In genomic region chr7:149209518-149210269, GRCh38 we compare ENCODE assay signal across 9 cellular contexts. TPM values are rescaled to one million over a fixed set of nuclear protein-coding genes. Genes with fewer than 3 reads are reported as not detected.
A peak's percentile ranks its signal among the peaks of the same experiment; 100 is the strongest.
DNase-seq lines count a peak whose midpoint lies in the region; ATAC-seq, FAIRE-seq and TF ChIP-seq lines count a peak whose summit lies in the region.
"Had no signal": no experiment of that assay in that cellular context is flagged by ENCODE, and none has a peak within 500 bp of the region (broad histone marks: within the 10 kb centered on the region; RNA-seq: fewer than 3 reads in every experiment).

No MANE protein-coding gene starts in this region.

- no peak overlapping the region for H4K8ac ChIP-seq in trophoblast cell (ENCODE audit: low read depth, low read length)

- no peak overlapping the region for H3K4me3 ChIP-seq in endothelial cell of umbilical vein (replicated peaks in 1 of 3; ENCODE audit: insufficient read depth in 1 of 3, low read depth in 1 of 3, low read length in 3 of 3)
- H3K4me3 ChIP-seq in trophoblast cell (ENCODE audit: low read depth, low read length) = no peak overlapping the region
- H3K4me3 ChIP-seq in vagina = no peak overlapping the region
- H3K4me3 ChIP-seq: thoracic aorta had no signal

- H2BK5ac ChIP-seq in trophoblast cell (ENCODE audit: low read depth, low read length, poor library complexity) = no peak overlapping the region

- DNase-seq in AG20443 (ENCODE audit: low spot score) = peak; percentile 68
- peak; percentile 57 for DNase-seq in GM19239 (ENCODE audit: insufficient read length, low spot score)
- DNase-seq in NCI-H1694 (lab: John Stamatoyannopoulos, UW) = peak; percentile 33
- DNase-seq in activated CD4-positive, alpha-beta memory T cell treated with anti-CD3 and anti-CD28 coated beads, Interleukin-2, amount 10 ng/mL, durations not matched to agents 7 days and 5 days = peak; percentile 90
- DNase-seq in endothelial cell of umbilical vein (ENCODE audit: low read depth, low spot score) = peak; percentile 59
- peak; percentile 59 to 74 for DNase-seq in trophoblast cell
- no peak for DNase-seq in vagina (ENCODE audit: extremely low spot score in 2 of 2)

- peaks cover 60% of the 10 kb centered on the region for H3K4me1 Mint-ChIP-seq in activated CD4-positive, alpha-beta memory T cell treated with anti-CD3 and anti-CD28 coated beads, Interleukin-2, amount 10 ng/mL, durations not matched to agents 7 days and 5 days

- H2AK5ac ChIP-seq in trophoblast cell (ENCODE audit: low read length) = no peak overlapping the region

- no peak overlapping the region for H3K4ac ChIP-seq in trophoblast cell (ENCODE audit: low read depth, low read length)

- peak overlapping the region; percentile 28 for H3K4me3 Mint-ChIP-seq in activated CD4-positive, alpha-beta memory T cell treated with anti-CD3 and anti-CD28 coated beads, Interleukin-2, amount 10 ng/mL, durations not matched to agents 7 days and 5 days

- no peak overlapping the region for H3K9ac ChIP-seq in endothelial cell of umbilical vein (replicated peaks; ENCODE audit: extremely low read depth, insufficient read depth, low read length)
- H3K9ac ChIP-seq in trophoblast cell (ENCODE audit: low read length) = no peak overlapping the region

- H3K4me1 ChIP-seq in endothelial cell of umbilical vein (ENCODE audit: control insufficient read depth, extremely low read depth, insufficient read depth, low read length) = peaks cover 4% of the 10 kb centered on the region
- peaks cover 10 to 16% of the 10 kb centered on the region in 2 experiments for H3K4me1 ChIP-seq in trophoblast cell (ENCODE audit: control insufficient read depth in 1 of 2, insufficient read depth in 2 of 2, low read length in 2 of 2)
- H3K4me1 ChIP-seq in vagina = no peaks in the 10 kb centered on the region

- peak; percentile 73 to 82 for TF ChIP-seq CTCF in endothelial cell of umbilical vein (IDR thresholded peaks at IDR 0.05; ENCODE audit: extremely low read depth in 1 of 2, insufficient read depth in 1 of 2, low read depth in 1 of 2, low read length in 2 of 2)
- no peak for TF ChIP-seq CTCF in vagina (IDR thresholded peaks at IDR 0.05)

- TF ChIP-seq POLR2A in endothelial cell of umbilical vein (IDR thresholded peaks at IDR 0.05; ENCODE audit: low read depth, low read length) (no peak), vagina (IDR thresholded peaks at IDR 0.05) (no peak)

- H4K20me1 ChIP-seq in endothelial cell of umbilical vein (replicated peaks; ENCODE audit: control insufficient read depth, extremely low read depth, insufficient read depth, low read length) = no peaks in the 10 kb centered on the region

- POLR2A ChIA-PET in activated CD4-positive, alpha-beta memory T cell treated with anti-CD3 and anti-CD28 coated beads, Interleukin-2, amount 10 ng/mL, durations not matched to agents 7 days and 5 days (lab: Charles Lee) = interaction anchor here (0.6 to 3.6 kb wide), 6 partner anchors 14 to 222 kb away, joined by 3 to 33 read pairs (median 4); partner anchors contain the start of genes ZNF282, ZNF398 and ZNF783
- POLR2A ChIA-PET in endothelial cell of umbilical vein (lab: Charles Lee) = no interaction called here

- H3K4me2 ChIP-seq in endothelial cell of umbilical vein (ENCODE audit: insufficient read depth, low read length) (no peak overlapping the region), trophoblast cell (ENCODE audit: low read length) (no peak overlapping the region)

- no peak overlapping the region for H2BK12ac ChIP-seq in trophoblast cell (ENCODE audit: low read length)

- no peaks in the 10 kb centered on the region for H3K9me1 ChIP-seq in endothelial cell of umbilical vein (replicated peaks; ENCODE audit: control insufficient read depth, extremely low read depth, insufficient read depth, low read length)

- H3K36me3 ChIP-seq in endothelial cell of umbilical vein (ENCODE audit: control insufficient read depth in 2 of 2, extremely low read depth in 1 of 2, insufficient read depth in 2 of 2, low read length in 2 of 2) = peaks cover 15 to 62% of the 10 kb centered on the region in 2 experiments
- H3K36me3 ChIP-seq in trophoblast cell (ENCODE audit: control insufficient read depth in 1 of 2, insufficient read depth in 2 of 2, low read length in 2 of 2) = peaks cover 43 to 57% of the 10 kb centered on the region in 2 experiments
- H3K36me3 ChIP-seq in vagina = peaks cover 0 to 69% of the 10 kb centered on the region in 2 donors

- dilution Hi-C loops in endothelial cell of umbilical vein (cut with MboI; ENCODE audit: extremely low pct_ligation_motif_present, low sequenced_read_pairs) = no loop called here

- peaks cover under 1% of the 10 kb centered on the region for H3K79me2 ChIP-seq in endothelial cell of umbilical vein (ENCODE audit: control insufficient read depth, insufficient read depth, low read length)
- H3K79me2 ChIP-seq in trophoblast cell (ENCODE audit: control insufficient read depth, insufficient read depth, low read length, poor library complexity) = no peaks in the 10 kb centered on the region

- H2BK120ac ChIP-seq in trophoblast cell (ENCODE audit: insufficient read depth, low read length, poor library complexity) = no peak overlapping the region

- H3K18ac ChIP-seq in trophoblast cell (ENCODE audit: low read length) = no peak overlapping the region

- H2AFZ ChIP-seq in endothelial cell of umbilical vein (ENCODE audit: low read depth, low read length) (no peak overlapping the region), trophoblast cell (ENCODE audit: insufficient read depth, low read length, poor library complexity) (no peak overlapping the region)

- no CpG with 5 or more reads among the region's 7 CpGs for WGBS in trophoblast cell (ENCODE audit: extremely low coverage, insufficient coverage, insufficient read length)

- H3K27ac ChIP-seq in endothelial cell of umbilical vein (ENCODE audit: insufficient read depth, low read depth, low read length) (peak overlapping the region; percentile 28), trophoblast cell (ENCODE audit: low read depth, low read length) (no peak overlapping the region), vagina (no peak overlapping the region)
- H3K27ac ChIP-seq: thoracic aorta had no signal

- BruUV-seq in endothelial cell of umbilical vein (replicated peaks; lab: Mats Ljungman, UMichigan) = no TSS peak

- no peak overlapping the region for H4K12ac ChIP-seq in trophoblast cell (ENCODE audit: low read depth, low read length)

- H3K27me3 ChIP-seq in endothelial cell of umbilical vein (ENCODE audit: control insufficient read depth in 2 of 2, insufficient read depth in 2 of 2, low read length in 2 of 2) (no peaks in the 10 kb centered on the region), trophoblast cell (ENCODE audit: insufficient read depth, low read length) (no peaks in the 10 kb centered on the region), vagina (no peaks in the 10 kb centered on the region)

- no peaks in the 10 kb centered on the region for H3K27me3 Mint-ChIP-seq in activated CD4-positive, alpha-beta memory T cell treated with anti-CD3 and anti-CD28 coated beads, Interleukin-2, amount 10 ng/mL, durations not matched to agents 7 days and 5 days

- H3K27ac Mint-ChIP-seq in activated CD4-positive, alpha-beta memory T cell treated with anti-CD3 and anti-CD28 coated beads, Interleukin-2, amount 10 ng/mL, durations not matched to agents 7 days and 5 days = peak overlapping the region; percentile 83

- intact Hi-C loops in endothelial cell of umbilical vein (cut with micrococcal nuclease) = loop anchor here (1.0 kb wide), 2 partner anchors 30 to 288 kb away; partner anchors contain the start of genes ZNF212 and ZNF746
- intact Hi-C loops in vagina (cut with DNase I) = no loop called here

- CTCF ChIA-PET in activated CD4-positive, alpha-beta memory T cell treated with anti-CD3 and anti-CD28 coated beads, Interleukin-2, amount 10 ng/mL, durations not matched to agents 7 days and 5 days (lab: Charles Lee) = interaction anchor here (0.7 to 3.1 kb wide), 8 partner anchors 10 to 75 kb away, joined by 3 to 16 read pairs (median 4); partner anchors contain the start of genes ZNF282 and ZNF783
- CTCF ChIA-PET in endothelial cell of umbilical vein (lab: Charles Lee) = interaction anchor here (1.0 to 5.6 kb wide), 2 partner anchors 14 to 62 kb away, joined by 4 to 21 read pairs; partner anchors contain the start of genes ZNF282 and ZNF398

- H4K91ac ChIP-seq in trophoblast cell (ENCODE audit: low read depth, low read length) = no peak overlapping the region

- H3K36me3 Mint-ChIP-seq in activated CD4-positive, alpha-beta memory T cell treated with anti-CD3 and anti-CD28 coated beads, Interleukin-2, amount 10 ng/mL, durations not matched to agents 7 days and 5 days (ENCODE audit: low read depth) = peaks cover 80% of the 10 kb centered on the region

- no peak overlapping the region for H3K23ac ChIP-seq in trophoblast cell (ENCODE audit: low read length)

- no peak overlapping the region for H3K14ac ChIP-seq in trophoblast cell (ENCODE audit: low read length)

- peaks cover 7% of the 10 kb centered on the region for H3K79me1 ChIP-seq in trophoblast cell (ENCODE audit: low read length)

- peaks cover 4% of the 10 kb centered on the region for H3K9me3 Mint-ChIP-seq in activated CD4-positive, alpha-beta memory T cell treated with anti-CD3 and anti-CD28 coated beads, Interleukin-2, amount 10 ng/mL, durations not matched to agents 7 days and 5 days

- H3K9me3 ChIP-seq in endothelial cell of umbilical vein (replicated peaks; ENCODE audit: control insufficient read depth, insufficient read depth, low read length) = no peaks in the 10 kb centered on the region
- no peaks in the 10 kb centered on the region for H3K9me3 ChIP-seq in trophoblast cell (ENCODE audit: insufficient read depth, low read depth, low read length)
- H3K9me3 ChIP-seq in vagina = no peaks in the 10 kb centered on the region
- H3K9me3 ChIP-seq: thoracic aorta had no signal

- peak; percentile 68 for FAIRE-seq in GM19239 (lab: Jason Lieb, UNC)
- peak; percentile 98 for FAIRE-seq in endothelial cell of umbilical vein (lab: Jason Lieb, UNC)

- ATAC-seq in HG02840 (IDR thresholded peaks at IDR 0.05; ENCODE audit: low FRiP score, unreplicated experiment) = no peak

RNA-seq across cellular contexts. Expression of gene ZNF282, which starts 14.3 kb away (rescaled TPM):
- 10 to 100 TPM; 66.1 to 66.6 TPM for total RNA-seq in activated CD4-positive, alpha-beta memory T cell treated with anti-CD3 and anti-CD28 coated beads, Interleukin-2, amount 10 ng/mL, durations not matched to agents 7 days and 5 days
- 34.4 and 36.0 TPM in 2 replicates for total RNA-seq in endothelial cell of umbilical vein
- 20.0 and 33.2 TPM in 2 replicates for polyA plus RNA-seq in endothelial cell of umbilical vein
- 13.8 and 16.2 TPM in 2 replicates for polyA plus RNA-seq in endothelial cell of umbilical vein (2011; cell fraction: cytosol; rRNA removed)
- polyA plus RNA-seq in endothelial cell of umbilical vein (2011; cell fraction: nucleus; rRNA removed) = 21.3 and 51.7 TPM in 2 replicates
- polyA plus RNA-seq in endothelial cell of umbilical vein (2012) = 15.4 and 18.4 TPM in 2 replicates
- polyA minus RNA-seq in endothelial cell of umbilical vein = 19.4 and 24.3 TPM in 2 replicates
- 23.5 TPM for polyA minus RNA-seq in endothelial cell of umbilical vein (2011; cell fraction: cytosol; rRNA and poly(A)+ RNA removed)
- polyA minus RNA-seq in endothelial cell of umbilical vein (2011; cell fraction: nucleus; rRNA and poly(A)+ RNA removed) = 30.1 and 34.7 TPM in 2 replicates
- 11.3 and 11.5 TPM in 2 replicates for polyA plus RNA-seq in trophoblast cell (2013)
- 17.9 TPM for total RNA-seq in vagina

RNA-seq across cellular contexts. Expression of gene ZNF212, which starts 29.8 kb away (rescaled TPM):
- total RNA-seq in activated CD4-positive, alpha-beta memory T cell treated with anti-CD3 and anti-CD28 coated beads, Interleukin-2, amount 10 ng/mL, durations not matched to agents 7 days and 5 days = 10 to 100 TPM; 13.5 to 14.5 TPM
- total RNA-seq in endothelial cell of umbilical vein (9.0 and 9.2 TPM in 2 replicates), vagina (8.8 TPM)
- polyA plus RNA-seq in endothelial cell of umbilical vein = 3.3 and 3.6 TPM in 2 replicates
- 3.9 and 4.0 TPM in 2 replicates for polyA plus RNA-seq in endothelial cell of umbilical vein (2011; cell fraction: cytosol; rRNA removed)
- polyA plus RNA-seq in endothelial cell of umbilical vein (2011; cell fraction: nucleus; rRNA removed) = 12.3 and 13.1 TPM in 2 replicates
- 3.3 and 4.6 TPM in 2 replicates for polyA plus RNA-seq in endothelial cell of umbilical vein (2012)
- polyA minus RNA-seq in endothelial cell of umbilical vein = 4.2 and 5.5 TPM in 2 replicates
- 4.6 TPM for polyA minus RNA-seq in endothelial cell of umbilical vein (2011; cell fraction: cytosol; rRNA and poly(A)+ RNA removed)
- polyA minus RNA-seq in endothelial cell of umbilical vein (2011; cell fraction: nucleus; rRNA and poly(A)+ RNA removed) = 4.8 and 6.3 TPM in 2 replicates
- polyA plus RNA-seq in trophoblast cell (2013) = 5.5 and 5.8 TPM in 2 replicates

RNA-seq across cellular contexts. Expression of gene ZNF783, which starts 52.3 kb away (rescaled TPM):
- 10 to 100 TPM; 14.4 to 15.8 TPM for total RNA-seq in activated CD4-positive, alpha-beta memory T cell treated with anti-CD3 and anti-CD28 coated beads, Interleukin-2, amount 10 ng/mL, durations not matched to agents 7 days and 5 days
- 9.2 and 9.8 TPM in 2 replicates for total RNA-seq in endothelial cell of umbilical vein
- 7.3 and 8.0 TPM in 2 replicates for polyA plus RNA-seq in endothelial cell of umbilical vein
- polyA plus RNA-seq in endothelial cell of umbilical vein (2011; cell fraction: cytosol; rRNA removed) = 4.2 and 5.5 TPM in 2 replicates
- 39.4 and 41.8 TPM in 2 replicates for polyA plus RNA-seq in endothelial cell of umbilical vein (2011; cell fraction: nucleus; rRNA removed)
- 3.9 and 5.4 TPM in 2 replicates for polyA plus RNA-seq in endothelial cell of umbilical vein (2012)
- polyA minus RNA-seq in endothelial cell of umbilical vein = 6.9 and 10.7 TPM in 2 replicates
- 3.9 TPM for polyA minus RNA-seq in endothelial cell of umbilical vein (2011; cell fraction: cytosol; rRNA and poly(A)+ RNA removed)
- polyA minus RNA-seq in endothelial cell of umbilical vein (2011; cell fraction: nucleus; rRNA and poly(A)+ RNA removed) = 7.7 and 10.1 TPM in 2 replicates
- polyA plus RNA-seq in trophoblast cell (2013) = 3.8 and 4.0 TPM in 2 replicates
- 13.8 TPM for total RNA-seq in vagina

Comparison
In these comparisons a context has a peak if more than half of its experiments do, and no peak if none do; other contexts are left out.
1. DNase-seq: peak in AG20443 (single experiment), GM19239 (single experiment), NCI-H1694 (single experiment), activated CD4-positive, alpha-beta memory T cell treated with anti-CD3 and anti-CD28 coated beads, Interleukin-2, amount 10 ng/mL, durations not matched to agents 7 days and 5 days (single experiment), endothelial cell of umbilical vein (single experiment) and trophoblast cell (2 of 2); none in vagina (0 of 2).
2. CTCF ChIP-seq: peak in endothelial cell of umbilical vein (2 of 2); none in vagina (0 of 3).